ENCODE assay signal across 1 cellular context in the genomic region with DNA sequence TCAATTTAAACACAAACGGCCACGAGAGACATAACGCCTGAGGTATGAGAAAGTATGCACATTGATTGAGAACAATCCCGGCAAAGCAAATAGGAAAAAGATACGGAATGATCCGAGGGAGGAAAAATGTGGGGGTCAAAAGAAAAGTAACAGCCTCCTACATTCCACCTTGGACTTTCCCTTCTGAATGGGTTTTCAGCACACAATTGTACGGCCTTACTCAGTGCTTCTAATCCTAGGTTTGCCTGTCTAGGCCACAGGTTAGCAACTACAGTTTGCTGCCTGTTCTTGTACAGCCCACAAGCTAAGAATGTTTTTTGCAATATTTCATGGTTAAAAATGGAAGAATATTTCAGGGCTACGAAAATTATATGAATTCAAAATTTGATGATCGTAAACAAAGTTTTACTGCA.
TF ChIP-seq lines count a peak whose summit lies in the region.

No MANE protein-coding gene starts in this region.

TF ChIP-seq in H1, 55 proteins besides CTCF, POLR2A, EP300 and RAD21:
- TF ChIP-seq HDAC2 (IDR thresholded peaks at IDR 0.05; ENCODE audit: borderline replicate concordance in 1 of 2, low read depth in 2 of 2, low read length in 2 of 2) (no peak), EZH2 (IDR thresholded peaks at IDR 0.05; ENCODE audit: low read depth, low read length, severe bottlenecking) (no peak), CHD1 (IDR thresholded peaks at IDR 0.05; ENCODE audit: low read depth, low read length) (no peak), POLR2AphosphoS5 (IDR thresholded peaks at IDR 0.05; ENCODE audit: low read depth, low read length) (no peak), ZNF274 (IDR thresholded peaks at IDR 0.05; ENCODE audit: borderline replicate concordance, extremely low read depth, low read length) (no peak), BCL11A (IDR thresholded peaks at IDR 0.05; ENCODE audit: low read depth in 2 of 2, low read length in 2 of 2) (no peak), BRCA1 (IDR thresholded peaks at IDR 0.05; ENCODE audit: low read depth, low read length) (no peak), KDM5A (IDR thresholded peaks at IDR 0.05; ENCODE audit: low read length) (no peak), RBBP5 (IDR thresholded peaks at IDR 0.05; ENCODE audit: borderline replicate concordance, low read depth, low read length) (no peak), GABPA (IDR thresholded peaks at IDR 0.05; ENCODE audit: borderline replicate concordance, insufficient read depth, low read length) (no peak), RXRA (IDR thresholded peaks at IDR 0.05; ENCODE audit: insufficient read depth, low read depth, low read length) (no peak), CBX8 (IDR thresholded peaks at IDR 0.05; ENCODE audit: borderline replicate concordance, low read depth, low read length) (no peak), YY1 (IDR thresholded peaks at IDR 0.05; ENCODE audit: low read depth, low read length) (no peak)
- TF ChIP-seq, protein P1, sequence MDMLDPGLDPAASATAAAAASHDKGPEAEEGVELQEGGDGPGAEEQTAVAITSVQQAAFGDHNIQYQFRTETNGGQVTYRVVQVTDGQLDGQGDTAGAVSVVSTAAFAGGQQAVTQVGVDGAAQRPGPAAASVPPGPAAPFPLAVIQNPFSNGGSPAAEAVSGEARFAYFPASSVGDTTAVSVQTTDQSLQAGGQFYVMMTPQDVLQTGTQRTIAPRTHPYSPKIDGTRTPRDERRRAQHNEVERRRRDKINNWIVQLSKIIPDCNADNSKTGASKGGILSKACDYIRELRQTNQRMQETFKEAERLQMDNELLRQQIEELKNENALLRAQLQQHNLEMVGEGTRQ (IDR thresholded peaks at IDR 0.05; ENCODE audit: low read length): no peak
- TF ChIP-seq, protein P2, sequence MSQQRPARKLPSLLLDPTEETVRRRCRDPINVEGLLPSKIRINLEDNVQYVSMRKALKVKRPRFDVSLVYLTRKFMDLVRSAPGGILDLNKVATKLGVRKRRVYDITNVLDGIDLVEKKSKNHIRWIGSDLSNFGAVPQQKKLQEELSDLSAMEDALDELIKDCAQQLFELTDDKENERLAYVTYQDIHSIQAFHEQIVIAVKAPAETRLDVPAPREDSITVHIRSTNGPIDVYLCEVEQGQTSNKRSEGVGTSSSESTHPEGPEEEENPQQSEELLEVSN (IDR thresholded peaks at IDR 0.05): no peak
